In genomic region chr5:177131352-177131710, GRCh38 we compare ENCODE assay signal across 15 cellular contexts. TPM values are rescaled to one million over a fixed set of nuclear protein-coding genes. Genes with fewer than 3 reads are reported as not detected.
DNase-seq lines count a peak whose midpoint lies in the region; ATAC-seq and TF ChIP-seq lines count a peak whose summit lies in the region.
"Had no signal": no experiment of that assay in that cellular context is flagged by ENCODE, and none has a peak within 500 bp of the region (broad histone marks: within the 10 kb centered on the region; RNA-seq: fewer than 3 reads in every experiment).

No MANE protein-coding gene starts in this region.

- H4K20me1 ChIP-seq in SK-N-SH (ENCODE audit: insufficient read depth), result no peaks in the 10 kb centered on the region

- no peaks in the 10 kb centered on the region for H3K9me3 Mint-ChIP-seq in CD4-positive, alpha-beta T cell
- H3K9me3 Mint-ChIP-seq in natural killer cell, result no peaks in the 10 kb centered on the region

- H2AFZ ChIP-seq in SK-N-SH (ENCODE audit: low read depth), result no peak overlapping the region

- DNase-seq in CD4-positive, alpha-beta T cell, result no peak
- peak; percentile 41 for DNase-seq in cerebellar cortex (ENCODE audit: low spot score)
- DNase-seq in natural killer cell, result no peak
- no peak for DNase-seq in dedifferentiated amniotic fluid mesenchymal stem cell (ENCODE audit: extremely low spot score)
- no peak for DNase-seq in SK-N-SH
- DNase-seq in cortex of kidney (lab: John Stamatoyannopoulos, UW), result no peak
- DNase-seq: NCI-H1105; NCI-H526 treated with DMSO at 0.1 percent for 48 hours; RPMI8226; stimulated activated CD4-positive, alpha-beta T cell treated with anti-CD3 and anti-CD28 coated beads, Interleukin-1b, Interleukin-23, amount 100 ng/mL, for 48 hours had no signal

- H3K27me3 Mint-ChIP-seq in CD4-positive, alpha-beta T cell, result no peaks in the 10 kb centered on the region
- no peaks in the 10 kb centered on the region for H3K27me3 Mint-ChIP-seq in natural killer cell (ENCODE audit: low read depth in 2 of 2)

- H3K36me3 ChIP-seq in HUES64 (ENCODE audit: insufficient read depth, low read length) (peaks cover 16% of the 10 kb centered on the region), SK-N-SH (replicated peaks in 1 of 2; ENCODE audit: control insufficient read depth in 1 of 2, insufficient read depth in 2 of 2, low read length in 1 of 2) (peaks cover 14% of the 10 kb centered on the region in 2 experiments)

- no peak for TF ChIP-seq RAD21 in SK-N-SH (IDR thresholded peaks at IDR 0.05; ENCODE audit: low read length)

- no peak overlapping the region for H3K27ac ChIP-seq in CD4-positive, alpha-beta T cell (ENCODE audit: low read depth, low read length)
- peak overlapping the region; percentile 99 for H3K27ac ChIP-seq in HUES64 (ENCODE audit: low read depth, low read length)
- no peak overlapping the region for H3K27ac ChIP-seq in SK-N-SH (ENCODE audit: low read depth in 2 of 2, low read length in 1 of 2)
- H3K27ac ChIP-seq: BLaER1, pancreas had no signal

- H3K4me1 Mint-ChIP-seq in CD4-positive, alpha-beta T cell (ENCODE audit: low read depth), result peaks cover 58% of the 10 kb centered on the region
- H3K4me1 Mint-ChIP-seq in natural killer cell, result peaks cover 19 to 38% of the 10 kb centered on the region in 2 donors

- peaks cover 4% of the 10 kb centered on the region for H3F3A ChIP-seq in SK-N-SH (replicated peaks; ENCODE audit: insufficient read depth)

- H3K36me3 Mint-ChIP-seq in CD4-positive, alpha-beta T cell (ENCODE audit: low read depth), result peaks cover 27% of the 10 kb centered on the region
- peaks cover 8% of the 10 kb centered on the region for H3K36me3 Mint-ChIP-seq in natural killer cell

- H3K9ac ChIP-seq in HUES64 (ENCODE audit: low read depth, low read length), result peak overlapping the region; percentile 99
- no peak overlapping the region for H3K9ac ChIP-seq in SK-N-SH
- H3K9ac ChIP-seq: BLaER1 had no signal

- CTCF ChIA-PET in CD4-positive, alpha-beta T cell (lab: Charles Lee), result interaction anchor here (0.8 kb wide), 1 partner anchor 18 kb away, joined by 3 read pairs; no protein-coding TSS in a partner anchor
- CTCF ChIA-PET in SK-N-SH (lab: Yijun Ruan, JAX), result interaction anchor here (0.9 to 2.9 kb wide), 5 partner anchors 17 to 473 kb away, joined by 3 to 13 read pairs (median 3); no protein-coding TSS in a partner anchor

- H3K9me2 ChIP-seq in SK-N-SH, result no peaks in the 10 kb centered on the region

- WGBS in HUES64, result 63% methylated on average over 6 of the region's 6 CpGs
- 86% methylated on average over 6 of the region's 6 CpGs for WGBS in SK-N-SH (ENCODE audit: low lambda C conversion rate)

- H3K4me3 ChIP-seq in HUES64 (ENCODE audit: low read length) (peak overlapping the region; percentile 84), SK-N-SH (ENCODE audit: low read depth in 2 of 2, low read length in 1 of 2) (no peak overlapping the region)
- H3K4me3 ChIP-seq: BLaER1, pancreas had no signal

- H3K4me2 ChIP-seq in SK-N-SH, result no peak overlapping the region
- H3K4me2 ChIP-seq: BLaER1 had no signal

- intact Hi-C loops in CD4-positive, alpha-beta T cell (cut with DNase I, micrococcal nuclease), result loop anchor here in 1 of 2 experiments (1.0 to 10.0 kb wide), 6 partner anchors 13 to 1496 kb away; partner anchors contain the start of genes CLK4, LMAN2, PRELID1 and RAB24
- intact Hi-C loops in natural killer cell (cut with micrococcal nuclease), result no loop called here

- peak overlapping the region; percentile 92 for H3K27ac Mint-ChIP-seq in CD4-positive, alpha-beta T cell
- peak overlapping the region; percentile 72 to 86 for H3K27ac Mint-ChIP-seq in natural killer cell

- H3K4me3 Mint-ChIP-seq in CD4-positive, alpha-beta T cell, result peak overlapping the region; percentile 88
- peak overlapping the region; percentile 79 for H3K4me3 Mint-ChIP-seq in natural killer cell

- H3K79me2 ChIP-seq in SK-N-SH (ENCODE audit: insufficient read depth), result peaks cover 19% of the 10 kb centered on the region

- TF ChIP-seq EP300 in SK-N-SH (IDR thresholded peaks at IDR 0.05; ENCODE audit: borderline replicate concordance in 1 of 2, low read depth in 1 of 2, low read length in 1 of 2), result no peak

- no peaks in the 10 kb centered on the region for H3K9me3 ChIP-seq in CD4-positive, alpha-beta T cell (ENCODE audit: control insufficient read depth, low read length)
- no peaks in the 10 kb centered on the region for H3K9me3 ChIP-seq in HUES64 (ENCODE audit: insufficient read depth, low read depth, low read length)
- H3K9me3 ChIP-seq in SK-N-SH, result no peaks in the 10 kb centered on the region
- H3K9me3 ChIP-seq: BLaER1, pancreas, stomach had no signal

- TF ChIP-seq CTCF in CD4-positive, alpha-beta T cell (IDR thresholded peaks at IDR 0.05), result no peak
- TF ChIP-seq CTCF in natural killer cell (IDR thresholded peaks at IDR 0.05), result no peak
- TF ChIP-seq CTCF in SK-N-SH (IDR thresholded peaks at IDR 0.05), result no peak

- H3K4me1 ChIP-seq in HUES64 (ENCODE audit: insufficient read depth, low read length) (peaks cover 30% of the 10 kb centered on the region), SK-N-SH (ENCODE audit: control insufficient read depth in 1 of 2, insufficient read depth in 2 of 2, low read depth in 1 of 2, low read length in 1 of 2) (peaks cover 12 to 23% of the 10 kb centered on the region in 2 experiments; a peak in 3 of 4 replicates)

- ATAC-seq in CD4-positive, alpha-beta T cell (ENCODE audit: poor library complexity), result no peak
- ATAC-seq in natural killer cell, result no peak
- ATAC-seq in HG03108 (IDR thresholded peaks at IDR 0.05; ENCODE audit: unreplicated experiment), result no peak
- ATAC-seq: pancreas had no signal

- POLR2A ChIA-PET in CD4-positive, alpha-beta T cell (lab: Charles Lee), result interaction anchor here (4.1 kb wide), 1 partner anchor 17 kb away, joined by 31 read pairs; no protein-coding TSS in a partner anchor
- POLR2A ChIA-PET in SK-N-SH (lab: Yijun Ruan, JAX), result no interaction called here

- H3K27me3 ChIP-seq in CD4-positive, alpha-beta T cell (ENCODE audit: control insufficient read depth, insufficient read depth, low read length), result no peaks in the 10 kb centered on the region
- H3K27me3 ChIP-seq in HUES64 (ENCODE audit: insufficient read depth, low read length), result no peaks in the 10 kb centered on the region
- no peaks in the 10 kb centered on the region for H3K27me3 ChIP-seq in SK-N-SH (ENCODE audit: insufficient read depth)
- H3K27me3 ChIP-seq: BLaER1, pancreas, stomach had no signal

TF ChIP-seq in SK-N-SH, 30 proteins besides CTCF, POLR2A, EP300 and RAD21:
- TF ChIP-seq GABPA (IDR thresholded peaks at IDR 0.05; ENCODE audit: low read depth) (no peak), FOXJ3 (CRISPR knock-in tag; IDR thresholded peaks at IDR 0.05) (no peak), NRF1 (IDR thresholded peaks at IDR 0.05; ENCODE audit: low read depth, low read length) (no peak), TEAD4 (IDR thresholded peaks at IDR 0.05; ENCODE audit: borderline replicate concordance, insufficient read depth) (no peak), SIN3A (IDR thresholded peaks at IDR 0.05; ENCODE audit: borderline replicate concordance, low read depth, low read length) (no peak), YY1 (IDR thresholded peaks at IDR 0.05; ENCODE audit: low read depth) (no peak), GATA2 (CRISPR knock-in tag; IDR thresholded peaks at IDR 0.05) (no peak), POLR2AphosphoS5 (IDR thresholded peaks at IDR 0.05; ENCODE audit: low read depth, low read length) (no peak), RXRA (IDR thresholded peaks at IDR 0.05; ENCODE audit: borderline replicate concordance, low read depth) (no peak), REST (IDR thresholded peaks at IDR 0.05; ENCODE audit: low read depth, low read length) (no peak), TCF12 (IDR thresholded peaks at IDR 0.05) (no peak), RFX5 (IDR thresholded peaks at IDR 0.05; ENCODE audit: low read length) (no peak)

RNA-seq across cellular contexts. Expression of gene NSD1, which starts 2.2 kb away (rescaled TPM):
- 10 to 100 TPM; 87.6 to 93.3 TPM for total RNA-seq in CD4-positive, alpha-beta T cell
- 47.0 TPM for polyA plus RNA-seq in HUES64 (2013, experiment 1 of 2)
- polyA plus RNA-seq in HUES64 (2013, experiment 2 of 2), result 40.2 TPM
- 100 to 1,000 TPM; 117 to 147 (median 143) TPM for total RNA-seq in natural killer cell
- 6.7 and 9.0 TPM in 2 replicates for polyA plus RNA-seq in SK-N-SH (2012; rRNA removed)
- polyA plus RNA-seq in SK-N-SH (2012; cell fraction: cytosol; rRNA removed), result 6.6 and 7.0 TPM in 2 replicates
- polyA plus RNA-seq in SK-N-SH (2012; cell fraction: nucleus; rRNA removed), result 9.5 and 14.4 TPM in 2 replicates

RNA-seq across cellular contexts. Expression of gene FGFR4, which starts 44.6 kb away (rescaled TPM):
- 1 to 10 TPM; 2.8 to 3.1 TPM for total RNA-seq in CD4-positive, alpha-beta T cell
- 41.5 TPM for polyA plus RNA-seq in HUES64 (2013, experiment 1 of 2)
- 41.3 TPM for polyA plus RNA-seq in HUES64 (2013, experiment 2 of 2)
- total RNA-seq in natural killer cell, result 1 to 10 TPM in 2 of 3 donors, under 1 TPM in 1; 0.72 to 1.5 (median 1.3) TPM
- polyA plus RNA-seq in SK-N-SH (2012; rRNA removed), result 4.4 and 5.6 TPM in 2 replicates
- polyA plus RNA-seq in SK-N-SH (2012; cell fraction: cytosol; rRNA removed), result 1.8 and 2.8 TPM in 2 replicates
- polyA plus RNA-seq in SK-N-SH (2012; cell fraction: nucleus; rRNA removed), result 10.5 and 11.3 TPM in 2 replicates
